In the genomic region with DNA sequence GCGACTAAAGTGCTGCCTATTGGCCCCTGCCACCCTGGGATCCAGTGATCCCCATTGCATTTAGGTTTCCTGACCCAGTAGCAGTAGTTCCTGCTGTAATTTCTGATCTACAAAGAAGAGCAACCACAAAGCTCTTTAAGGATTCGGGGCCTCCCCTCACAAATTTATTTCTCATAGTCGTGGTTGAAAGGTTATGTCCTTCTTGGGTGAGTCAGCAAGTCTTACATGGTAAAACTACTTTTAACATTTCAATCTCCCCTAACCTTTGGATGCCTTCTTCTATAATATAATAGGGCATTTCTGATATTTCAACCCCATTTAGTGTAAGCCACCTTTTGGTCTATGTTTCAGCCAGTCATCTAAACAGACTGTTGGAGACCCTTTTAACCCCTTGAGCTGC, we compare ENCODE assay signal across 11 cellular contexts. TPM values are rescaled to one million over a fixed set of nuclear protein-coding genes. Genes with fewer than 3 reads are reported as not detected.
DNase-seq lines count a peak whose midpoint lies in the region; ATAC-seq and TF ChIP-seq lines count a peak whose summit lies in the region.
"Had no signal": no experiment of that assay in that cellular context is flagged by ENCODE, and none has a peak within 500 bp of the region (broad histone marks: within the 10 kb centered on the region; RNA-seq: fewer than 3 reads in every experiment).

No MANE protein-coding gene starts in this region.

- H3K9me3 ChIP-seq in right cardiac atrium (ENCODE audit: control insufficient read depth, low read length): no peaks in the 10 kb centered on the region
- H3K9me3 ChIP-seq: thyroid gland had no signal

- H3K4me3 ChIP-seq in AG10803 (ENCODE audit: low read length): no peak overlapping the region
- no peak overlapping the region for H3K4me3 ChIP-seq in right cardiac atrium (ENCODE audit: low read length)
- H3K4me3 ChIP-seq: thyroid gland had no signal

- DNase-seq in AG10803 (ENCODE audit: low read depth): peak; percentile 54
- DNase-seq in fibroblast of gingiva (ENCODE audit: low read depth): peak; percentile 22
- no peak for DNase-seq in ureter (ENCODE audit: low spot score)
- DNase-seq in NCI-H2196 treated with DMSO at 0.1 percent for 48 hours (lab: John Stamatoyannopoulos, UW; ENCODE audit: unreplicated experiment): no peak
- no peak for DNase-seq in right cardiac atrium
- no peak for DNase-seq in NCI-H2081 (lab: John Stamatoyannopoulos, UW)
- DNase-seq: amygdala, COR-L47, thyroid gland had no signal

- WGBS in right cardiac atrium: 87% methylated on average over 3 of the region's 3 CpGs

- no peaks in the 10 kb centered on the region for H3K4me1 ChIP-seq in right cardiac atrium (ENCODE audit: control insufficient read depth, insufficient read depth, low read length)

- ATAC-seq in GM19351 (IDR thresholded peaks at IDR 0.05; ENCODE audit: unreplicated experiment) (peak; percentile 78), HG03558 (IDR thresholded peaks at IDR 0.05; ENCODE audit: extremely low read depth, unreplicated experiment) (peak; percentile 56), right cardiac atrium (no peak)

- H3K27ac ChIP-seq in right cardiac atrium (ENCODE audit: low read length): no peak overlapping the region
- H3K27ac ChIP-seq: thyroid gland had no signal

- H3K27me3 ChIP-seq in right cardiac atrium (ENCODE audit: control insufficient read depth, insufficient read depth): no peaks in the 10 kb centered on the region
- H3K27me3 ChIP-seq: thyroid gland had no signal

- intact Hi-C loops in right cardiac atrium (cut with DNase I): loop anchor here in 1 of 4 donors (10.0 kb wide), 1 partner anchor 54 kb away; no protein-coding TSS in a partner anchor

- no peak for TF ChIP-seq CTCF in AG10803 (conservative IDR thresholded peaks at IDR 0.05; ENCODE audit: low read length)

RNA-seq across cellular contexts. Expression of a gene that starts 14.9 kb away (rescaled TPM):
- total RNA-seq in ureter (34.4 TPM), right cardiac atrium (10 to 100 TPM; 17.2 to 20.4 (median 19.9) TPM)
- polyA plus RNA-seq in right cardiac atrium: 5.0 TPM

RNA-seq across cellular contexts. Expression of a gene that starts 26.1 kb away (rescaled TPM):
- total RNA-seq in ureter (488 TPM), right cardiac atrium (10 to 100 TPM; 27.0 to 45.0 (median 37.2) TPM)
- polyA plus RNA-seq in right cardiac atrium: 18.2 TPM

Comparison
In these comparisons a context has a peak if more than half of its experiments do, and no peak if none do; other contexts are left out.
1. DNase-seq: peak in AG10803 (single experiment) and fibroblast of gingiva (single experiment); none in ureter (single experiment), NCI-H2196 treated with DMSO at 0.1 percent for 48 hours (single experiment), right cardiac atrium (0 of 3) and NCI-H2081 (0 of 2).
2. ATAC-seq: peak in GM19351 (single experiment) and HG03558 (single experiment); none in right cardiac atrium (0 of 2).
3. RNA of a gene that starts 26.1 kb away (total RNA-seq): 488 TPM in ureter (single experiment); 27.0 to 45.0 TPM in right cardiac atrium; every median in the first group is over 10 times any median in the second.